ENCODE assay signal across 16 cellular contexts in the genomic region with DNA sequence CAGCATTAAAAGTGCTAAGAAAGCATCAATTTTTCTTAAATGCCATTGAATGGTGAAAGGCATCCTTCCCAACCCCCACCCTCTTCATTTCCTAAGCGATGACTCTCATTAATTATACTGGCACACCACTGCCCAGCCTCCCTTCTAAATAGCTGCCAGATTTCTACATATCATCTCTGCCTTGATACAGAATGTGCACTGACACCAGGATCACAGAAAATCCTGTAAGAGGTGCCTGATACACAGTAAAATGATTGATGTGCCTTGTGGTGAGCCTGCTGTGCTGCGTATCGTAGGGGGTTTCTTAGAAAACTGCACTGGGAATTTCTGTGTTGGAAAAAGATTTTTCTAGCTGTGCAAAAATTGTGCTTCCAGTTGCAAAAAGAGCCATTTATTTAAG. TPM values are rescaled to one million over a fixed set of nuclear protein-coding genes. Genes with fewer than 3 reads are reported as not detected.
"Had no signal": no experiment of that assay in that cellular context is flagged by ENCODE, and none has a peak within 500 bp of the region (broad histone marks: within the 10 kb centered on the region; RNA-seq: fewer than 3 reads in every experiment).

No MANE protein-coding gene starts in this region.

- H3K36me3 ChIP-seq: esophagus muscularis mucosa, right atrium auricular region, tibial nerve had no signal

- H3K27ac Mint-ChIP-seq: activated CD4-positive, alpha-beta memory T cell treated with anti-CD3 and anti-CD28 coated beads for 36 hours; immature natural killer cell; natural killer cell treated with Interleukin-12 subunit alpha and Interleukin-12 subunit beta and Interleukin-15 and Interleukin-18, amount 100 ng/mL, for 72 hours; stimulated activated effector memory CD8-positive, alpha-beta T cell treated with anti-CD3 and anti-CD28 coated beads, Interleukin-12 subunit alpha, Interleukin-12 subunit beta, amount 100 ng/mL, for 72 hours; T-helper 2 cell treated with Interferon-gamma antibody and Interleukin-4, amounts not matched to agents 5 μg/mL and 100 μg/mL, for 36 hours had no signal

- H3K27me3 ChIP-seq: dorsolateral prefrontal cortex, right atrium auricular region, tibial nerve had no signal

- H3K4me3 ChIP-seq: dorsolateral prefrontal cortex, esophagus muscularis mucosa, right atrium auricular region, smooth muscle cell, tibial nerve had no signal

- H3K9me3 Mint-ChIP-seq: activated CD4-positive, alpha-beta memory T cell treated with anti-CD3 and anti-CD28 coated beads for 36 hours; activated T-cell treated with anti-CD3 and anti-CD28 coated beads, Interleukin-2, amount 50 U/mL, for 4 hours; immature natural killer cell; natural killer cell treated with Interleukin-12 subunit alpha and Interleukin-12 subunit beta and Interleukin-15 and Interleukin-18, amount 100 ng/mL, for 72 hours; stimulated activated effector memory CD8-positive, alpha-beta T cell treated with anti-CD3 and anti-CD28 coated beads, Interleukin-12 subunit alpha, Interleukin-12 subunit beta, amount 100 ng/mL, for 72 hours; T-helper 2 cell treated with Interferon-gamma antibody and Interleukin-4, amounts not matched to agents 5 μg/mL and 100 μg/mL, for 36 hours had no signal

- H3K9me3 ChIP-seq: esophagus muscularis mucosa, right atrium auricular region, tibial nerve had no signal

- DNase-seq: activated CD4-positive, alpha-beta memory T cell treated with anti-CD3 and anti-CD28 coated beads for 36 hours; activated T-cell treated with anti-CD3 and anti-CD28 coated beads, Interleukin-2, amount 50 U/mL, for 4 hours; aorta; dorsolateral prefrontal cortex; hypothalamus; immature natural killer cell; mammary epithelial cell had no signal

- H3K4me3 Mint-ChIP-seq: activated CD4-positive, alpha-beta memory T cell treated with anti-CD3 and anti-CD28 coated beads for 36 hours; activated T-cell treated with anti-CD3 and anti-CD28 coated beads, Interleukin-2, amount 50 U/mL, for 4 hours; immature natural killer cell; natural killer cell treated with Interleukin-12 subunit alpha and Interleukin-12 subunit beta and Interleukin-15 and Interleukin-18, amount 100 ng/mL, for 72 hours; stimulated activated effector memory CD8-positive, alpha-beta T cell treated with anti-CD3 and anti-CD28 coated beads, Interleukin-12 subunit alpha, Interleukin-12 subunit beta, amount 100 ng/mL, for 72 hours; T-helper 2 cell treated with Interferon-gamma antibody and Interleukin-4, amounts not matched to agents 5 μg/mL and 100 μg/mL, for 36 hours had no signal

- H3K79me2 ChIP-seq: parathyroid adenoma had no signal

- ATAC-seq: activated CD4-positive, CD25-positive, alpha-beta regulatory T cell treated with anti-CD3 and anti-CD28 coated beads, Interleukin-2, amount 50 U/mL, for 24 hours; activated T-cell treated with anti-CD3 and anti-CD28 coated beads, Interleukin-2, amount 50 U/mL, for 4 hours; natural killer cell treated with Interleukin-12 subunit alpha and Interleukin-12 subunit beta and Interleukin-15 and Interleukin-18, amount 100 ng/mL, for 72 hours; stimulated activated effector memory CD8-positive, alpha-beta T cell treated with anti-CD3 and anti-CD28 coated beads, Interleukin-12 subunit alpha, Interleukin-12 subunit beta, amount 100 ng/mL, for 72 hours had no signal

- H3K27ac ChIP-seq: esophagus muscularis mucosa, parathyroid adenoma, right atrium auricular region, tibial nerve had no signal

- H3K4me2 ChIP-seq: smooth muscle cell had no signal

- H3K36me3 Mint-ChIP-seq: activated CD4-positive, alpha-beta memory T cell treated with anti-CD3 and anti-CD28 coated beads for 36 hours; immature natural killer cell; natural killer cell treated with Interleukin-12 subunit alpha and Interleukin-12 subunit beta and Interleukin-15 and Interleukin-18, amount 100 ng/mL, for 72 hours; stimulated activated effector memory CD8-positive, alpha-beta T cell treated with anti-CD3 and anti-CD28 coated beads, Interleukin-12 subunit alpha, Interleukin-12 subunit beta, amount 100 ng/mL, for 72 hours had no signal

RNA-seq across cellular contexts. Expression of a gene that starts 3.0 kb away (rescaled TPM):
- polyA plus RNA-seq: smooth muscle cell had no signal
